1 cellular context compared by ENCODE assay signal in the genomic region with DNA sequence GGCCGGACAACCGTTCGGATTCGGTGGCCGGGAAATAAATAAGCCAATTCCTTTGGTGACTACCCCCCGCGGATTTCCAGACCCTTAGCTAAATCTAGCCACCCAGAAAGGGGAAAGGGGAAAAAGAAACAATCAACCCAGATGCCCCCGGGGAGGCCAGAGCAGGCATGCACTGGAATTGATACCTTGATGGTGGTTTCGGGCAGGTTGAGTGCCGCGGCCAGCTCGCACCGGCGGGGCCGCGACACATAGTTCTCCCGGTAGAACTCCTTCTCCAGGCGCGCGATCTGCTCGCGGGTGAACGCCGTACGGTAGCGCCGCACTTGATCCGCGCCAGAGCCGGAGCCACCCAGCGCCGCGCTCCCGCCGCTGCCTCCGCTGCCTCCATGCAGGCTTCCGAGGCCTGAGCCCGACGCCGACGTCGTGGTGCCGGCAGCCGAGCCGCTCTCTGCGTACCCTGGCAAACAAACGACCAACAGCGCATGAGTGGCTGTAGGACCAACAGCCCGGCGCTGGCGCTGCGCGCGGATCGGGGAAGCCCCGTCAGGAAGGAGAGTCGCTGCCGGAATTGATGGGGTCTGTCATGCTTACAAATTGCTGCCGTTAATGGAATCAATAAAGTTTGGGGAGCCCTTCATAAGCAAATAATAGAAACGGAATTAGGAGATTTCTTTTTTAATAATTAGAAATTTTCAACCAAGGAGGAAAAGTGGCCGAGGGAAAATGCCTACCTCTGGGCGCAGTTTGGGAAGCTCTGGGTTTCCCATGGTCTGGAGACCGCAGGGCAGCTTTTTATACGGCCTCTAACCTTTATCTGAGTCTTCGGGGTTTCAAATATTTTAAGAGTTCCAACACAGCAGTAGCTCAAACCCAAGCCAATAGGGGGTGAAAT.
TF ChIP-seq lines count a peak whose summit lies in the region.

No MANE protein-coding gene starts in this region.

TF ChIP-seq in WTC11, 78 proteins besides CTCF, POLR2A, EP300 and RAD21 (continued from another document):
- TF ChIP-seq, protein P1, sequence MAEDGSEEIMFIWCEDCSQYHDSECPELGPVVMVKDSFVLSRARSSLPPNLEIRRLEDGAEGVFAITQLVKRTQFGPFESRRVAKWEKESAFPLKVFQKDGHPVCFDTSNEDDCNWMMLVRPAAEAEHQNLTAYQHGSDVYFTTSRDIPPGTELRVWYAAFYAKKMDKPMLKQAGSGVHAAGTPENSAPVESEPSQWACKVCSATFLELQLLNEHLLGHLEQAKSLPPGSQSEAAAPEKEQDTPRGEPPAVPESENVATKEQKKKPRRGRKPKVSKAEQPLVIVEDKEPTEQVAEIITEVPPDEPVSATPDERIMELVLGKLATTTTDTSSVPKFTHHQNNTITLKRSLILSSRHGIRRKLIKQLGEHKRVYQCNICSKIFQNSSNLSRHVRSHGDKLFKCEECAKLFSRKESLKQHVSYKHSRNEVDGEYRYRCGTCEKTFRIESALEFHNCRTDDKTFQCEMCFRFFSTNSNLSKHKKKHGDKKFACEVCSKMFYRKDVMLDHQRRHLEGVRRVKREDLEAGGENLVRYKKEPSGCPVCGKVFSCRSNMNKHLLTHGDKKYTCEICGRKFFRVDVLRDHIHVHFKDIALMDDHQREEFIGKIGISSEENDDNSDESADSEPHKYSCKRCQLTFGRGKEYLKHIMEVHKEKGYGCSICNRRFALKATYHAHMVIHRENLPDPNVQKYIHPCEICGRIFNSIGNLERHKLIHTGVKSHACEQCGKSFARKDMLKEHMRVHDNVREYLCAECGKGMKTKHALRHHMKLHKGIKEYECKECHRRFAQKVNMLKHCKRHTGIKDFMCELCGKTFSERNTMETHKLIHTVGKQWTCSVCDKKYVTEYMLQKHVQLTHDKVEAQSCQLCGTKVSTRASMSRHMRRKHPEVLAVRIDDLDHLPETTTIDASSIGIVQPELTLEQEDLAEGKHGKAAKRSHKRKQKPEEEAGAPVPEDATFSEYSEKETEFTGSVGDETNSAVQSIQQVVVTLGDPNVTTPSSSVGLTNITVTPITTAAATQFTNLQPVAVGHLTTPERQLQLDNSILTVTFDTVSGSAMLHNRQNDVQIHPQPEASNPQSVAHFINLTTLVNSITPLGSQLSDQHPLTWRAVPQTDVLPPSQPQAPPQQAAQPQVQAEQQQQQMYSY (CRISPR knock-in tag; IDR thresholded peaks at IDR 0.05): no peak
